Comparison of ENCODE assay signal across 14 cellular contexts in genomic region chr1:24749257-24749656, GRCh38. TPM values are rescaled to one million over a fixed set of nuclear protein-coding genes. Genes with fewer than 3 reads are reported as not detected.
DNase-seq lines count a peak whose midpoint lies in the region; ATAC-seq, FAIRE-seq and TF ChIP-seq lines count a peak whose summit lies in the region.
"Had no signal": no experiment of that assay in that cellular context is flagged by ENCODE, and none has a peak within 500 bp of the region (broad histone marks: within the 10 kb centered on the region; RNA-seq: fewer than 3 reads in every experiment).

No MANE protein-coding gene starts in this region.

- peaks cover 33% of the 10 kb centered on the region for H3K36me3 ChIP-seq in DOHH2 (ENCODE audit: control insufficient read depth, low read length)
- H3K36me3 ChIP-seq in KMS-11 (ENCODE audit: insufficient read depth) = no peaks in the 10 kb centered on the region
- H3K36me3 ChIP-seq in endothelial cell of umbilical vein (ENCODE audit: control insufficient read depth in 2 of 2, extremely low read depth in 1 of 2, insufficient read depth in 2 of 2, low read length in 2 of 2) = peaks cover 0 to 2% of the 10 kb centered on the region in 2 experiments
- H3K36me3 ChIP-seq: neutrophil had no signal

- H3K27ac Mint-ChIP-seq in progenitor cell of endocrine pancreas = peak overlapping the region; percentile 49
- H3K27ac Mint-ChIP-seq: activated CD4-positive, alpha-beta memory T cell treated with anti-CD3 and anti-CD28 coated beads, Interleukin-2, amount 10 ng/mL, durations not matched to agents 7 days and 5 days; activated T-helper 2 cell treated with anti-CD3 and anti-CD28 coated beads, Interferon-gamma antibody, Interleukin-2, Interleukin-4, amounts not matched to agents 10 μg/mL and 5 μg/mL and 100 μg/mL, durations not matched to agents 14 hours and 24 hours and 36 hours had no signal

- H3K9me2 ChIP-seq in DOHH2 (replicated peaks; ENCODE audit: control insufficient read depth, low read length) = no peaks in the 10 kb centered on the region

- peak overlapping the region; percentile 50; the same call in 1 of the 2 replicates for H3K9ac ChIP-seq in KMS-11
- no peak overlapping the region for H3K9ac ChIP-seq in endothelial cell of umbilical vein (replicated peaks; ENCODE audit: extremely low read depth, insufficient read depth, low read length)

- H3K4me2 ChIP-seq in DOHH2 (ENCODE audit: low read length) (peak overlapping the region; percentile 76), KMS-11 (peak overlapping the region; percentile 93), endothelial cell of umbilical vein (ENCODE audit: insufficient read depth, low read length) (peak overlapping the region; percentile 6)

- no TSS peak for BruUV-seq in endothelial cell of umbilical vein (replicated peaks; lab: Mats Ljungman, UMichigan)

- H3K9me1 ChIP-seq in endothelial cell of umbilical vein (replicated peaks; ENCODE audit: control insufficient read depth, extremely low read depth, insufficient read depth, low read length) = no peaks in the 10 kb centered on the region

- H3K27ac ChIP-seq in DOHH2 (ENCODE audit: low read depth, low read length) = peak overlapping the region; percentile 79
- H3K27ac ChIP-seq in KMS-11 = peak overlapping the region; percentile 81
- no peak overlapping the region for H3K27ac ChIP-seq in endothelial cell of umbilical vein (ENCODE audit: insufficient read depth, low read depth, low read length)
- H3K27ac ChIP-seq: neutrophil, SJSA1 had no signal

- no peak overlapping the region for H2AFZ ChIP-seq in KMS-11 (ENCODE audit: low read depth)
- H2AFZ ChIP-seq in endothelial cell of umbilical vein (ENCODE audit: low read depth, low read length) = no peak overlapping the region

- H3K4me3 ChIP-seq in DOHH2 (ENCODE audit: low read length) = peak overlapping the region; percentile 86
- H3K4me3 ChIP-seq in KMS-11 (IDR thresholded peaks at IDR 0.05; ENCODE audit: insufficient read depth, low read depth, low read length) = no peak overlapping the region
- no peak overlapping the region for H3K4me3 ChIP-seq in endothelial cell of umbilical vein (replicated peaks in 1 of 3; ENCODE audit: insufficient read depth in 1 of 3, low read depth in 1 of 3, low read length in 3 of 3)
- H3K4me3 ChIP-seq: SJSA1 had no signal

- H3K27me3 ChIP-seq in DOHH2 (ENCODE audit: control insufficient read depth, low read length) (no peaks in the 10 kb centered on the region), KMS-11 (ENCODE audit: insufficient read depth, low read depth) (no peaks in the 10 kb centered on the region), endothelial cell of umbilical vein (ENCODE audit: control insufficient read depth in 2 of 2, insufficient read depth in 2 of 2, low read length in 2 of 2) (no peaks in the 10 kb centered on the region)
- H3K27me3 ChIP-seq: SJSA1 had no signal

- H3K9me3 Mint-ChIP-seq in progenitor cell of endocrine pancreas (ENCODE audit: low read depth) = no peaks in the 10 kb centered on the region
- H3K9me3 Mint-ChIP-seq: activated CD4-positive, alpha-beta memory T cell treated with anti-CD3 and anti-CD28 coated beads, Interleukin-2, amount 10 ng/mL, durations not matched to agents 7 days and 5 days; activated T-helper 2 cell treated with anti-CD3 and anti-CD28 coated beads, Interferon-gamma antibody, Interleukin-2, Interleukin-4, amounts not matched to agents 10 μg/mL and 5 μg/mL and 100 μg/mL, durations not matched to agents 14 hours and 24 hours and 36 hours had no signal

- no peak overlapping the region for H3K4me3 Mint-ChIP-seq in progenitor cell of endocrine pancreas (ENCODE audit: low read depth)
- H3K4me3 Mint-ChIP-seq: activated CD4-positive, alpha-beta memory T cell treated with anti-CD3 and anti-CD28 coated beads, Interleukin-2, amount 10 ng/mL, durations not matched to agents 7 days and 5 days had no signal

- no peak for TF ChIP-seq POLR2A in endothelial cell of umbilical vein (IDR thresholded peaks at IDR 0.05; ENCODE audit: low read depth, low read length)

- CTCF ChIA-PET in endothelial cell of umbilical vein (lab: Charles Lee) = interaction anchor here (1.0 to 1.7 kb wide), 7 partner anchors 13 to 86 kb away, joined by 3 to 12 read pairs (median 6); no protein-coding TSS in a partner anchor

- H3K79me2 ChIP-seq in DOHH2 (ENCODE audit: control insufficient read depth, low read length) (peaks cover 90% of the 10 kb centered on the region), KMS-11 (ENCODE audit: insufficient read depth, low read depth) (peaks cover 84% of the 10 kb centered on the region), endothelial cell of umbilical vein (ENCODE audit: control insufficient read depth, insufficient read depth, low read length) (peaks cover 86% of the 10 kb centered on the region)

- peaks cover 25% of the 10 kb centered on the region for H3F3A ChIP-seq in DOHH2 (ENCODE audit: control insufficient read depth, insufficient read depth)

- H3K36me3 Mint-ChIP-seq in progenitor cell of endocrine pancreas (ENCODE audit: insufficient read depth) = peaks cover 8% of the 10 kb centered on the region

- ATAC-seq in GM21381 (IDR thresholded peaks at IDR 0.05; ENCODE audit: unreplicated experiment) (no peak), HG02623 (IDR thresholded peaks at IDR 0.05; ENCODE audit: unreplicated experiment) (no peak)

- H4K20me1 ChIP-seq in DOHH2 (ENCODE audit: control insufficient read depth, insufficient read depth, low read depth, low read length) (peaks cover 4% of the 10 kb centered on the region; the same call in 1 of the 2 replicates), KMS-11 (ENCODE audit: insufficient read depth) (peaks cover 14% of the 10 kb centered on the region), endothelial cell of umbilical vein (replicated peaks; ENCODE audit: control insufficient read depth, extremely low read depth, insufficient read depth, low read length) (peaks cover 15% of the 10 kb centered on the region)

- FAIRE-seq in endothelial cell of umbilical vein (lab: Jason Lieb, UNC) = no peak
- FAIRE-seq: small intestine had no signal

- H3K4me1 ChIP-seq in DOHH2 (ENCODE audit: control insufficient read depth, low read length) (peaks cover 57% of the 10 kb centered on the region), KMS-11 (ENCODE audit: low read depth, poor library complexity, severe bottlenecking) (peaks cover 60% of the 10 kb centered on the region), endothelial cell of umbilical vein (ENCODE audit: control insufficient read depth, extremely low read depth, insufficient read depth, low read length) (peaks cover 44% of the 10 kb centered on the region)

- POLR2A ChIA-PET in endothelial cell of umbilical vein (lab: Charles Lee) = interaction anchor here (0.6 to 0.9 kb wide), 4 partner anchors 9 to 31 kb away, joined by 3 to 4 read pairs (median 4); no protein-coding TSS in a partner anchor

- no peaks in the 10 kb centered on the region for H3K9me3 ChIP-seq in DOHH2 (ENCODE audit: control insufficient read depth, insufficient read depth, low read length)
- H3K9me3 ChIP-seq in endothelial cell of umbilical vein (replicated peaks; ENCODE audit: control insufficient read depth, insufficient read depth, low read length) = no peaks in the 10 kb centered on the region
- H3K9me3 ChIP-seq: neutrophil had no signal

- H3K4me1 Mint-ChIP-seq in progenitor cell of endocrine pancreas (ENCODE audit: low read depth) = peaks cover 18% of the 10 kb centered on the region

- intact Hi-C loops in endothelial cell of umbilical vein (cut with micrococcal nuclease) = loop anchor here (5.0 kb wide), 1 partner anchor 107 kb away; the partner anchor contains the start of gene SRRM1

- DNase-seq in endothelial cell of umbilical vein (ENCODE audit: low read depth, low spot score) = no peak
- DNase-seq in progenitor cell of endocrine pancreas (ENCODE audit: low spot score, unreplicated experiment) = no peak
- DNase-seq in NCI-H1436 (lab: John Stamatoyannopoulos, UW) = no peak
- DNase-seq in stimulated activated naive CD4-positive, alpha-beta T cell (lab: John Stamatoyannopoulos, UW) = no peak
- DNase-seq: activated CD4-positive, alpha-beta memory T cell treated with anti-CD3 and anti-CD28 coated beads, Interleukin-2, amount 10 ng/mL, durations not matched to agents 7 days and 5 days; DMS 273 treated with DMSO at 0.1 percent for 48 hours; small intestine had no signal

- TF ChIP-seq CTCF in DOHH2 (IDR thresholded peaks at IDR 0.05; ENCODE audit: low read depth, low read length, poor library complexity, severe bottlenecking) (peak; percentile 19), KMS-11 (conservative IDR thresholded peaks at IDR 0.05; ENCODE audit: low read depth, low read length) (no peak), endothelial cell of umbilical vein (IDR thresholded peaks at IDR 0.05; ENCODE audit: extremely low read depth in 1 of 2, insufficient read depth in 1 of 2, low read depth in 1 of 2, low read length in 2 of 2) (no peak), progenitor cell of endocrine pancreas (IDR thresholded peaks at IDR 0.05; ENCODE audit: unreplicated experiment) (no peak)

- H3K27me3 Mint-ChIP-seq in progenitor cell of endocrine pancreas = no peaks in the 10 kb centered on the region

- dilution Hi-C loops in endothelial cell of umbilical vein (cut with MboI; ENCODE audit: extremely low pct_ligation_motif_present, low sequenced_read_pairs) = no loop called here

TF ChIP-seq in endothelial cell of umbilical vein, 7 proteins besides CTCF, POLR2A, EP300 and RAD21 (continues in another document):
- TF ChIP-seq EZH2 (IDR thresholded peaks at IDR 0.05; ENCODE audit: borderline replicate concordance, low read depth, low read length, severe bottlenecking) (no peak), MAX (IDR thresholded peaks at IDR 0.05; ENCODE audit: insufficient read depth, insufficient read length) (no peak), MYC (IDR thresholded peaks at IDR 0.05; ENCODE audit: low read depth, low read length) (no peak), JUN (IDR thresholded peaks at IDR 0.05; ENCODE audit: borderline replicate concordance, insufficient read depth, insufficient read length, low read depth) (no peak), GATA2 (IDR thresholded peaks at IDR 0.05; ENCODE audit: insufficient read depth, insufficient read length, low read depth, low read length) (no peak), FOS (IDR thresholded peaks at IDR 0.05; ENCODE audit: borderline replicate concordance, insufficient read depth, low read length) (no peak)

RNA-seq across cellular contexts. Expression of gene CLIC4, which starts 4.0 kb away (rescaled TPM):
- total RNA-seq in endothelial cell of umbilical vein (330 and 333 TPM in 2 replicates), progenitor cell of endocrine pancreas (90.4 TPM in 2 replicates)
- polyA plus RNA-seq in endothelial cell of umbilical vein = 76.6 and 97.5 TPM in 2 replicates
- polyA plus RNA-seq in endothelial cell of umbilical vein (2011; cell fraction: cytosol; rRNA removed) = 122 and 128 TPM in 2 replicates
- polyA plus RNA-seq in endothelial cell of umbilical vein (2011; cell fraction: nucleus; rRNA removed) = 67.0 and 84.4 TPM in 2 replicates
- 156 and 227 TPM in 2 replicates for polyA plus RNA-seq in endothelial cell of umbilical vein (2012)
- polyA minus RNA-seq in endothelial cell of umbilical vein = 74.9 and 89.1 TPM in 2 replicates
- 65.3 TPM for polyA minus RNA-seq in endothelial cell of umbilical vein (2011; cell fraction: cytosol; rRNA and poly(A)+ RNA removed)
- polyA minus RNA-seq in endothelial cell of umbilical vein (2011; cell fraction: nucleus; rRNA and poly(A)+ RNA removed) = 74.6 and 101 TPM in 2 replicates

Comparison
In these comparisons a context has a peak if more than half of its experiments do, and no peak if none do; other contexts are left out.
1. H3K4me2 ChIP-seq: peak in every context shown above with its lines; median percentile 93 in KMS-11; 76 in DOHH2; 6 in endothelial cell of umbilical vein.